ENCODE assay signal across 1 cellular context in genomic region chr4:88015659-88016295, GRCh38.
TF ChIP-seq lines count a peak whose summit lies in the region.

No MANE protein-coding gene starts in this region.

TF ChIP-seq in A549, 52 proteins besides CTCF, POLR2A, EP300 and RAD21:
- TF ChIP-seq CBX8 (IDR thresholded peaks at IDR 0.05) (no peak), SMC3 (IDR thresholded peaks at IDR 0.05) (no peak), ZC3H11A (IDR thresholded peaks at IDR 0.05) (no peak), MAZ (IDR thresholded peaks at IDR 0.05; ENCODE audit: borderline replicate concordance, low read depth, low read length) (no peak), HEYL (CRISPR knock-in tag; IDR thresholded peaks at IDR 0.05) (no peak), TFCP2L1 (CRISPR knock-in tag; IDR thresholded peaks at IDR 0.05) (no peak)
- TF ChIP-seq, protein P1, sequence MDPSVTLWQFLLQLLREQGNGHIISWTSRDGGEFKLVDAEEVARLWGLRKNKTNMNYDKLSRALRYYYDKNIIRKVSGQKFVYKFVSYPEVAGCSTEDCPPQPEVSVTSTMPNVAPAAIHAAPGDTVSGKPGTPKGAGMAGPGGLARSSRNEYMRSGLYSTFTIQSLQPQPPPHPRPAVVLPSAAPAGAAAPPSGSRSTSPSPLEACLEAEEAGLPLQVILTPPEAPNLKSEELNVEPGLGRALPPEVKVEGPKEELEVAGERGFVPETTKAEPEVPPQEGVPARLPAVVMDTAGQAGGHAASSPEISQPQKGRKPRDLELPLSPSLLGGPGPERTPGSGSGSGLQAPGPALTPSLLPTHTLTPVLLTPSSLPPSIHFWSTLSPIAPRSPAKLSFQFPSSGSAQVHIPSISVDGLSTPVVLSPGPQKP (IDR thresholded peaks at IDR 0.05; ENCODE audit: low read depth, low read length) = no peak
- TF ChIP-seq, protein P2, sequence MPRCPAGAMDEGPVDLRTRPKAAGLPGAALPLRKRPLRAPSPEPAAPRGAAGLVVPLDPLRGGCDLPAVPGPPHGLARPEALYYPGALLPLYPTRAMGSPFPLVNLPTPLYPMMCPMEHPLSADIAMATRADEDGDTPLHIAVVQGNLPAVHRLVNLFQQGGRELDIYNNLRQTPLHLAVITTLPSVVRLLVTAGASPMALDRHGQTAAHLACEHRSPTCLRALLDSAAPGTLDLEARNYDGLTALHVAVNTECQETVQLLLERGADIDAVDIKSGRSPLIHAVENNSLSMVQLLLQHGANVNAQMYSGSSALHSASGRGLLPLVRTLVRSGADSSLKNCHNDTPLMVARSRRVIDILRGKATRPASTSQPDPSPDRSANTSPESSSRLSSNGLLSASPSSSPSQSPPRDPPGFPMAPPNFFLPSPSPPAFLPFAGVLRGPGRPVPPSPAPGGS (IDR thresholded peaks at IDR 0.05) = no peak
- TF ChIP-seq, protein P3, sequence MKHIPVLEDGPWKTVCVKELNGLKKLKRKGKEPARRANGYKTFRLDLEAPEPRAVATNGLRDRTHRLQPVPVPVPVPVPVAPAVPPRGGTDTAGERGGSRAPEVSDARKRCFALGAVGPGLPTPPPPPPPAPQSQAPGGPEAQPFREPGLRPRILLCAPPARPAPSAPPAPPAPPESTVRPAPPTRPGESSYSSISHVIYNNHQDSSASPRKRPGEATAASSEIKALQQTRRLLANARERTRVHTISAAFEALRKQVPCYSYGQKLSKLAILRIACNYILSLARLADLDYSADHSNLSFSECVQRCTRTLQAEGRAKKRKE (CRISPR knock-in tag; IDR thresholded peaks at IDR 0.05; ENCODE audit: low read depth) = no peak
